2 cellular contexts compared by ENCODE assay signal in genomic region chr17:57006040-57006439, GRCh38.
TF ChIP-seq lines count a peak whose summit lies in the region.

No MANE protein-coding gene starts in this region.

TF ChIP-seq in HepG2, 621 proteins besides CTCF, POLR2A, EP300 and RAD21:
- TF ChIP-seq MAFK (conservative IDR thresholded peaks at IDR 0.05 in 1 of 2, IDR thresholded peaks at IDR 0.05 in 1 of 2; ENCODE audit: low read length in 2 of 2) (peak; percentile 12 to 23; a peak in 1 of 4 replicates), EED (CRISPR knock-in tag; IDR thresholded peaks at IDR 0.05) (no peak), ZBTB33 (CRISPR knock-in tag; IDR thresholded peaks at IDR 0.05) (0 out of 2 replicates have a peak, but pooled peaks have one; percentile 19), ZNF513 (CRISPR knock-in tag; conservative IDR thresholded peaks at IDR 0.05) (no peak), KDM4B (CRISPR knock-in tag; IDR thresholded peaks at IDR 0.05) (no peak), NBN (conservative IDR thresholded peaks at IDR 0.05) (no peak), NFE2L2 (IDR thresholded peaks at IDR 0.05; ENCODE audit: low read length) (peak; percentile 54; the same call in 1 of the 2 replicates), HCFC1 (IDR thresholded peaks at IDR 0.05; ENCODE audit: low read depth, low read length) (no peak), AHDC1 (CRISPR knock-in tag; IDR thresholded peaks at IDR 0.05; ENCODE audit: borderline replicate concordance) (no peak)

TF ChIP-seq in H1, 55 proteins besides CTCF, POLR2A, EP300 and RAD21:
- TF ChIP-seq TAF1 (IDR thresholded peaks at IDR 0.05; ENCODE audit: low read depth, low read length) (no peak), EGR1 (IDR thresholded peaks at IDR 0.05; ENCODE audit: borderline replicate concordance, low read depth, low read length) (no peak), CHD7 (IDR thresholded peaks at IDR 0.05; ENCODE audit: insufficient replicate concordance, low read length) (no peak), KDM4A (IDR thresholded peaks at IDR 0.05; ENCODE audit: low read depth, low read length, severe bottlenecking) (no peak), ATF2 (IDR thresholded peaks at IDR 0.05; ENCODE audit: low read length) (no peak), SIX5 (IDR thresholded peaks at IDR 0.05; ENCODE audit: low read depth, low read length) (no peak), CTBP2 (IDR thresholded peaks at IDR 0.05; ENCODE audit: borderline replicate concordance, insufficient read depth, insufficient read length, low read length) (no peak), SIRT6 (IDR thresholded peaks at IDR 0.05; ENCODE audit: low read length) (no peak), TEAD4 (IDR thresholded peaks at IDR 0.05; ENCODE audit: low read depth, low read length) (no peak), NRF1 (IDR thresholded peaks at IDR 0.05; ENCODE audit: low read depth, low read length) (no peak), RXRA (IDR thresholded peaks at IDR 0.05; ENCODE audit: insufficient read depth, low read depth, low read length) (no peak), USF2 (IDR thresholded peaks at IDR 0.05; ENCODE audit: low read length) (no peak), SIN3A (conservative IDR thresholded peaks at IDR 0.05 in 1 of 2, IDR thresholded peaks at IDR 0.05 in 1 of 2; ENCODE audit: low read depth in 1 of 2, low read length in 2 of 2) (no peak), CHD1 (IDR thresholded peaks at IDR 0.05; ENCODE audit: low read depth, low read length) (no peak), NANOG (IDR thresholded peaks at IDR 0.05; ENCODE audit: insufficient read depth, low read depth, low read length, poor library complexity, severe bottlenecking) (no peak), HDAC6 (IDR thresholded peaks at IDR 0.05; ENCODE audit: low read depth, low read length) (no peak), FOSL1 (IDR thresholded peaks at IDR 0.05; ENCODE audit: insufficient read depth, low read depth, low read length) (no peak), BACH1 (IDR thresholded peaks at IDR 0.05; ENCODE audit: low read length) (no peak)
TF ChIP-seq in H1: peak in this region for 0.
